Comparison of ENCODE assay signal across 10 cellular contexts in genomic region chrX:9829308-9830267, GRCh38. TPM values are rescaled to one million over a fixed set of nuclear protein-coding genes. Genes with fewer than 3 reads are reported as not detected.
DNase-seq lines count a peak whose midpoint lies in the region; ATAC-seq and TF ChIP-seq lines count a peak whose summit lies in the region.
"Had no signal": no experiment of that assay in that cellular context is flagged by ENCODE, and none has a peak within 500 bp of the region (broad histone marks: within the 10 kb centered on the region; RNA-seq: fewer than 3 reads in every experiment).

No MANE protein-coding gene starts in this region.

- intact Hi-C loops in left lung (cut with DNase I) (no loop called here), adrenal gland (cut with DNase I) (no loop called here)

- POLR2A ChIA-PET in HEK293T (lab: Yijun Ruan, JAX), result no interaction called here

- TF ChIP-seq CTCF in left lung (IDR thresholded peaks at IDR 0.05) (no peak), adrenal gland (IDR thresholded peaks at IDR 0.05) (no peak)

- peak; percentile 55 for DNase-seq in stimulated activated CD4-positive, alpha-beta T cell treated with anti-CD3 and anti-CD28 coated beads, Interleukin-15, amount 100 ng/mL, for 24 hours
- no peak for DNase-seq in stimulated activated CD4-positive, alpha-beta T cell treated with anti-CD3 and anti-CD28 coated beads, Interleukin-4, amount 100 ng/mL, for 1 hour
- peak; percentile 11 for DNase-seq in activated naive CD4-positive, alpha-beta T cell treated with anti-CD3 and anti-CD28 coated beads, Interleukin-2, amount 50 U/mL, for 16 hours
- DNase-seq in left lung (no peak), adrenal gland (no peak), HEK293T (ENCODE audit: extremely low spot score) (no peak), NCI-H2227 (lab: John Stamatoyannopoulos, UW; ENCODE audit: unreplicated experiment) (no peak)

- no peak for TF ChIP-seq POLR2A in adrenal gland (IDR thresholded peaks at IDR 0.05)

- H3K27ac ChIP-seq in left lung (no peak overlapping the region), adrenal gland (no peak overlapping the region)

- no peaks in the 10 kb centered on the region for H3K27me3 ChIP-seq in left lung
- no peaks in the 10 kb centered on the region for H3K27me3 ChIP-seq in adrenal gland

- no peaks in the 10 kb centered on the region for H3K36me3 ChIP-seq in left lung
- no peaks in the 10 kb centered on the region for H3K36me3 ChIP-seq in adrenal gland (replicated peaks in 1 of 2)

- ATAC-seq in HG03108 (IDR thresholded peaks at IDR 0.05; ENCODE audit: unreplicated experiment), result peak; percentile 88
- ATAC-seq in left lung, result no peak

- H3K4me1 ChIP-seq in left lung (no peaks in the 10 kb centered on the region), adrenal gland (replicated peaks in 1 of 2) (no peaks in the 10 kb centered on the region)

- 86 to 97% (median 88%) methylated on average over 11 to 14 of the region's 14 CpGs for WGBS in adrenal gland, 4 donors

- CTCF ChIA-PET in HEK293T (lab: Yijun Ruan, JAX), result no interaction called here

- H3K4me3 ChIP-seq in left lung, result no peak overlapping the region
- H3K4me3 ChIP-seq in adrenal gland, result no peak overlapping the region

- H3K9me3 ChIP-seq in left lung (no peaks in the 10 kb centered on the region), adrenal gland (replicated peaks in 1 of 3) (no peaks in the 10 kb centered on the region)

TF ChIP-seq in HEK293T, 16 proteins besides CTCF, POLR2A, EP300 and RAD21:
- TF ChIP-seq ELF4 (IDR thresholded peaks at IDR 0.05) (no peak), PKNOX1 (IDR thresholded peaks at IDR 0.05) (no peak), L3MBTL2 (conservative IDR thresholded peaks at IDR 0.05) (no peak), FOXK2 (IDR thresholded peaks at IDR 0.05) (no peak), ARNT (IDR thresholded peaks at IDR 0.05) (no peak), ZNF384 (IDR thresholded peaks at IDR 0.05) (no peak), SUZ12 (IDR thresholded peaks at IDR 0.05) (no peak), CTBP1 (IDR thresholded peaks at IDR 0.05; ENCODE audit: borderline replicate concordance) (no peak), SP1 (IDR thresholded peaks at IDR 0.05) (no peak), HDGF (IDR thresholded peaks at IDR 0.05; ENCODE audit: borderline replicate concordance) (no peak), NFRKB (IDR thresholded peaks at IDR 0.05) (no peak), BHLHE40 (IDR thresholded peaks at IDR 0.05; ENCODE audit: borderline replicate concordance) (no peak), LEF1 (IDR thresholded peaks at IDR 0.05; ENCODE audit: borderline replicate concordance) (no peak), TARDBP (IDR thresholded peaks at IDR 0.05) (no peak), FOXM1 (IDR thresholded peaks at IDR 0.05; ENCODE audit: borderline replicate concordance) (no peak), FOXA1 (IDR thresholded peaks at IDR 0.05) (no peak)
TF ChIP-seq in HEK293T: peak in this region for 0.

RNA-seq across cellular contexts. Expression of gene SHROOM2, which starts 43.4 kb away (rescaled TPM):
- 1 to 10 TPM; 5.6 to 6.2 TPM for total RNA-seq in left lung
- total RNA-seq in adrenal gland, result 1 to 10 TPM; 2.2 to 7.2 (median 5.9) TPM
- 1 to 10 TPM; 1.7 to 3.5 (median 1.8) TPM for polyA plus RNA-seq in adrenal gland
- total RNA-seq: T-helper 1 cell treated with Interleukin-12 subunit alpha and Interleukin-12 subunit beta and Interleukin-4 antibody, amounts not matched to agents 30 ng/mL and 1 ng/mL, for 36 hours had no signal
- polyA plus RNA-seq: CD4-positive, CD25-positive, alpha-beta regulatory T cell had no signal

Comparison
In these comparisons a context has a peak if more than half of its experiments do, and no peak if none do; other contexts are left out.
1. DNase-seq: peak in stimulated activated CD4-positive, alpha-beta T cell treated with anti-CD3 and anti-CD28 coated beads, Interleukin-15, amount 100 ng/mL, for 24 hours (single experiment) and activated naive CD4-positive, alpha-beta T cell treated with anti-CD3 and anti-CD28 coated beads, Interleukin-2, amount 50 U/mL, for 16 hours (single experiment); none in stimulated activated CD4-positive, alpha-beta T cell treated with anti-CD3 and anti-CD28 coated beads, Interleukin-4, amount 100 ng/mL, for 1 hour (single experiment), left lung (0 of 2), adrenal gland (0 of 7), HEK293T (single experiment) and NCI-H2227 (single experiment).